In genomic region chr1:226940806-226941067, GRCh38 we compare ENCODE assay signal across 8 cellular contexts. TPM values are rescaled to one million over a fixed set of nuclear protein-coding genes. Genes with fewer than 3 reads are reported as not detected.
DNase-seq lines count a peak whose midpoint lies in the region; ATAC-seq and TF ChIP-seq lines count a peak whose summit lies in the region.

No MANE protein-coding gene starts in this region.

- H3K4me1 Mint-ChIP-seq in activated CD8-positive, alpha-beta T cell treated with anti-CD3 and anti-CD28 coated beads for 36 hours (ENCODE audit: low read depth): peaks cover 55% of the 10 kb centered on the region

- TF ChIP-seq POLR2A in spleen (IDR thresholded peaks at IDR 0.05): no peak

- H3K4me1 ChIP-seq in iPS-15b (ENCODE audit: control insufficient read depth, insufficient read depth, low read length) (no peaks in the 10 kb centered on the region), spleen (peaks cover 12 to 71% (median 55%) of the 10 kb centered on the region in 6 donors)

- no peak overlapping the region for H3K9ac ChIP-seq in iPS-15b (ENCODE audit: low read depth, low read length)

- no peaks in the 10 kb centered on the region for H3K9me3 ChIP-seq in iPS-15b (ENCODE audit: control insufficient read depth, insufficient read depth, low read length)
- peaks cover 0 to 6% (median 3%) of the 10 kb centered on the region in 8 donors for H3K9me3 ChIP-seq in spleen

- no peaks in the 10 kb centered on the region for H3K36me3 Mint-ChIP-seq in activated CD8-positive, alpha-beta T cell treated with anti-CD3 and anti-CD28 coated beads for 36 hours (ENCODE audit: low read depth)

- peak overlapping the region in 6 of 8 donors; percentile 96 to 99 (median 98) for H3K27ac ChIP-seq in spleen

- H3K36me3 ChIP-seq in iPS-15b (ENCODE audit: control insufficient read depth, insufficient read depth, low read length): no peaks in the 10 kb centered on the region
- H3K36me3 ChIP-seq in spleen: peaks cover 0 to 9% (median 0%) of the 10 kb centered on the region in 6 donors

- DNase-seq in HEK293T (ENCODE audit: extremely low spot score) (no peak), spleen (no peak), NCI-H1436 (lab: John Stamatoyannopoulos, UW) (no peak), hepatic stellate cell (ENCODE audit: low spot score) (no peak), NCI-H748 (lab: John Stamatoyannopoulos, UW; ENCODE audit: unreplicated experiment) (no peak), HPDE6-E6E7 (ENCODE audit: extremely low spot score) (no peak)
- no peak for DNase-seq in activated CD8-positive, alpha-beta T cell treated with anti-CD3 and anti-CD28 coated beads for 36 hours

- H3K27me3 Mint-ChIP-seq in activated CD8-positive, alpha-beta T cell treated with anti-CD3 and anti-CD28 coated beads for 36 hours: no peaks in the 10 kb centered on the region

- no peak for TF ChIP-seq CTCF in activated CD8-positive, alpha-beta T cell treated with anti-CD3 and anti-CD28 coated beads for 36 hours (IDR thresholded peaks at IDR 0.05)
- TF ChIP-seq CTCF in spleen (IDR thresholded peaks at IDR 0.05 in 8 of 11, conservative IDR thresholded peaks at IDR 0.05 in 3 of 11): no peak

- 38 to 42% (median 41%) methylated on average over 6 of the region's 6 CpGs for WGBS in spleen, 5 donors

- peak overlapping the region; percentile 86 for H3K4me3 Mint-ChIP-seq in activated CD8-positive, alpha-beta T cell treated with anti-CD3 and anti-CD28 coated beads for 36 hours

- peak overlapping the region; percentile 44 for H3K4me3 ChIP-seq in iPS-15b (ENCODE audit: low read depth, low read length)
- H3K4me3 ChIP-seq in spleen: peak overlapping the region; percentile 77 to 90 (median 83)

- POLR2A ChIA-PET in HEK293T (lab: Yijun Ruan, JAX): interaction anchor here (1.1 to 2.1 kb wide), 6 partner anchors 9 to 377 kb away, joined by 3 to 12 read pairs (median 4); partner anchors contain the start of gene CDC42BPA
- POLR2A ChIA-PET in activated CD8-positive, alpha-beta T cell treated with anti-CD3 and anti-CD28 coated beads for 36 hours (lab: Charles Lee): interaction anchor here (1.0 to 1.3 kb wide), 4 partner anchors 29 to 80 kb away, joined by 3 read pairs; no protein-coding TSS in a partner anchor

- peak overlapping the region; percentile 93 for H3K27ac Mint-ChIP-seq in activated CD8-positive, alpha-beta T cell treated with anti-CD3 and anti-CD28 coated beads for 36 hours

- intact Hi-C loops in activated CD8-positive, alpha-beta T cell treated with anti-CD3 and anti-CD28 coated beads for 36 hours (cut with micrococcal nuclease): no loop called here
- intact Hi-C loops in spleen (cut with DNase I; ENCODE audit: low total_unique reads): no loop called here

- peaks cover 2% of the 10 kb centered on the region for H3K9me3 Mint-ChIP-seq in activated CD8-positive, alpha-beta T cell treated with anti-CD3 and anti-CD28 coated beads for 36 hours

- CTCF ChIA-PET in HEK293T (lab: Yijun Ruan, JAX): no interaction called here
- CTCF ChIA-PET in activated CD8-positive, alpha-beta T cell treated with anti-CD3 and anti-CD28 coated beads for 36 hours (lab: Charles Lee): interaction anchor here (0.8 to 1.2 kb wide), 2 partner anchors 43 to 314 kb away, joined by 3 read pairs; no protein-coding TSS in a partner anchor

- peaks cover 7% of the 10 kb centered on the region for H3K27me3 ChIP-seq in iPS-15b (ENCODE audit: control insufficient read depth, insufficient read depth, low read length)
- no peaks in the 10 kb centered on the region for H3K27me3 ChIP-seq in spleen (replicated peaks in 1 of 7)

- no peak for ATAC-seq in activated CD8-positive, alpha-beta T cell treated with anti-CD3 and anti-CD28 coated beads for 36 hours

TF ChIP-seq in HEK293T, 16 proteins besides CTCF, POLR2A, EP300 and RAD21:
- TF ChIP-seq FOXK2 (IDR thresholded peaks at IDR 0.05) (no peak), ZNF384 (IDR thresholded peaks at IDR 0.05) (no peak), L3MBTL2 (conservative IDR thresholded peaks at IDR 0.05) (peak; percentile 70), TARDBP (IDR thresholded peaks at IDR 0.05) (no peak), NFRKB (IDR thresholded peaks at IDR 0.05) (no peak), ARNT (IDR thresholded peaks at IDR 0.05) (no peak), PKNOX1 (IDR thresholded peaks at IDR 0.05) (no peak), CTBP1 (IDR thresholded peaks at IDR 0.05; ENCODE audit: borderline replicate concordance) (no peak), ELF4 (IDR thresholded peaks at IDR 0.05) (no peak)

RNA-seq across cellular contexts. Expression of gene COQ8A, which starts 0.6 kb away (rescaled TPM):
- 10 to 100 TPM; 25.3 to 27.2 TPM for total RNA-seq in activated CD8-positive, alpha-beta T cell treated with anti-CD3 and anti-CD28 coated beads for 36 hours
- total RNA-seq in spleen: 10 to 100 TPM; 31.0 to 44.7 (median 38.1) TPM
- polyA plus RNA-seq in spleen: 10 to 100 TPM; 44.9 to 59.4 (median 52.4) TPM
